Comparison of ENCODE assay signal across 7 cellular contexts in the genomic region with DNA sequence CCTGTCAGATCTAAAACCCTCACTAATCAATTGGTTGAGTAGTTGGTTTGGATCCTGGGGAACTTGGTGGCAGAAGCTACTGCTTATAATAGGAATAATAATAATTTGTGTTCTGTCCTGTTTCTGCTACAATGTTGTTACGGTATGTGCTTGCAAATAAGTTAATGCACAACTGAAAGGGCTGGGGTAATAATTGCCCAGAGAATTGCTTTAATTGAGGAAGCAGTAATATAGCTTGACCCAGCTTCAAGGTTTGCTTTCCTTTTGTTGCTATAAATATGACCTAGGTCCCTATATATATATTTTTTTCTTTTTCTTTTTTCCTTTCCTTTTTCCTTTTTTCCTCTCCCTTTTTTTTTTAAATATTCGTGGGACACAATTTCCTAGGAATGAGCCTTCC.
"Had no signal": no experiment of that assay in that cellular context is flagged by ENCODE, and none has a peak within 500 bp of the region (broad histone marks: within the 10 kb centered on the region; RNA-seq: fewer than 3 reads in every experiment).

No MANE protein-coding gene starts in this region.

- H3K36me3 ChIP-seq: HAP-1 had no signal

- H3K9me3 ChIP-seq: HAP-1 had no signal

- H3K4me1 ChIP-seq: HAP-1 had no signal

- ATAC-seq: HCT116 had no signal

- H3K4me3 ChIP-seq: GM23248, HAP-1 had no signal

- DNase-seq: GM23248, GOT3, H7, HFFc6, IMR-90 had no signal
